In genomic region chr19:1106841-1107654, GRCh38 we compare ENCODE assay signal across 8 cellular contexts. TPM values are rescaled to one million over a fixed set of nuclear protein-coding genes. Genes with fewer than 3 reads are reported as not detected.
DNase-seq lines count a peak whose midpoint lies in the region; TF ChIP-seq lines count a peak whose summit lies in the region.

No MANE protein-coding gene starts in this region.

- H3K4me3 ChIP-seq in Karpas-422 (ENCODE audit: low read length) = peak overlapping the region; percentile 95; the same call in 1 of the 2 replicates
- no peak overlapping the region for H3K4me3 ChIP-seq in effector memory CD4-positive, alpha-beta T cell (ENCODE audit: insufficient read depth, low read depth, low read length, poor library complexity, severe bottlenecking)

- H3K27ac Mint-ChIP-seq in mesothelial cell of epicardium = no peak overlapping the region

- peak overlapping the region; percentile 38 for H3K4me3 Mint-ChIP-seq in mesothelial cell of epicardium

- peak overlapping the region; percentile 71 for H3K27ac ChIP-seq in Karpas-422 (ENCODE audit: low read length)
- H3K27ac ChIP-seq in effector memory CD4-positive, alpha-beta T cell (ENCODE audit: insufficient read depth, low read length, poor library complexity, severe bottlenecking) = no peak overlapping the region

- H3K79me2 ChIP-seq in Karpas-422 (ENCODE audit: low read length) = peaks cover 14% of the 10 kb centered on the region

- DNase-seq in Daoy (ENCODE audit: low read depth) (peak; percentile 71), Karpas-422 (peak; percentile 84), amniotic epithelial cell (ENCODE audit: low read depth) (peak; percentile 57), mesothelial cell of epicardium (ENCODE audit: low spot score in 2 of 2, unreplicated experiment in 2 of 2) (no peak), foreskin melanocyte (no peak), NCI-H1694 treated with DMSO at 0.1 percent for 48 hours (lab: John Stamatoyannopoulos, UW) (no peak), NCI-H1417 (lab: John Stamatoyannopoulos, UW) (no peak)
- DNase-seq in effector memory CD4-positive, alpha-beta T cell = no peak

- H3K27me3 Mint-ChIP-seq in mesothelial cell of epicardium (ENCODE audit: low read depth) = no peaks in the 10 kb centered on the region

- H3K9ac ChIP-seq in Karpas-422 (ENCODE audit: low read length) = peak overlapping the region; percentile 98

- no peaks in the 10 kb centered on the region for H3K27me3 ChIP-seq in Karpas-422 (ENCODE audit: low read length)
- no peaks in the 10 kb centered on the region for H3K27me3 ChIP-seq in effector memory CD4-positive, alpha-beta T cell (replicated peaks; ENCODE audit: control insufficient read depth, insufficient read depth, low read length, poor library complexity, severe bottlenecking)

- no peaks in the 10 kb centered on the region for H3K9me2 ChIP-seq in Karpas-422 (replicated peaks; ENCODE audit: insufficient read depth, low read length)

- H3K4me1 ChIP-seq in Karpas-422 (ENCODE audit: low read length) = peaks cover 43% of the 10 kb centered on the region
- H3K4me1 ChIP-seq in effector memory CD4-positive, alpha-beta T cell (ENCODE audit: control insufficient read depth, insufficient read depth, low read length, poor library complexity, severe bottlenecking) = peaks cover 19% of the 10 kb centered on the region

- H4K20me1 ChIP-seq in Karpas-422 (ENCODE audit: insufficient read depth, low read depth, low read length) = peaks cover 5% of the 10 kb centered on the region; the same call in 1 of the 2 replicates

- H2AFZ ChIP-seq in Karpas-422 (ENCODE audit: low read length) = no peak overlapping the region

- H3K9me3 Mint-ChIP-seq in mesothelial cell of epicardium = no peaks in the 10 kb centered on the region

- H3K9me3 ChIP-seq in Karpas-422 (ENCODE audit: low read length) = no peaks in the 10 kb centered on the region
- H3K9me3 ChIP-seq in effector memory CD4-positive, alpha-beta T cell (ENCODE audit: control insufficient read depth, low read length) = no peaks in the 10 kb centered on the region

- peak overlapping the region; percentile 91 for H3K4me2 ChIP-seq in Karpas-422 (ENCODE audit: low read depth, low read length, poor library complexity, severe bottlenecking)

- no peak for TF ChIP-seq CTCF in mesothelial cell of epicardium (IDR thresholded peaks at IDR 0.05; ENCODE audit: unreplicated experiment)

- no peaks in the 10 kb centered on the region for H3K36me3 Mint-ChIP-seq in mesothelial cell of epicardium

- peaks cover 21% of the 10 kb centered on the region for H3K4me1 Mint-ChIP-seq in mesothelial cell of epicardium

- no peaks in the 10 kb centered on the region for H3K36me3 ChIP-seq in Karpas-422 (ENCODE audit: insufficient read depth, low read length)
- peaks cover 51% of the 10 kb centered on the region for H3K36me3 ChIP-seq in effector memory CD4-positive, alpha-beta T cell (ENCODE audit: control insufficient read depth, insufficient read depth, low read length)

RNA-seq across cellular contexts. Expression of gene GPX4, which starts 3.3 kb away (rescaled TPM):
- 357 and 373 TPM in 2 replicates for total RNA-seq in Daoy (2014; rRNA removed; shearing (Covaris generic))
- total RNA-seq in Karpas-422 (2014; rRNA removed; shearing (Covaris generic); ENCODE audit: low replicate concordance) = 286 and 423 TPM in 2 replicates
- total RNA-seq in mesothelial cell of epicardium = 190 to 208 TPM (median 201 TPM) in 3 replicates

RNA-seq across cellular contexts. Expression of gene POLR2E, which starts 11.9 kb away (rescaled TPM):
- 124 and 148 TPM in 2 replicates for total RNA-seq in Daoy (2014; rRNA removed; shearing (Covaris generic))
- total RNA-seq in Karpas-422 (2014; rRNA removed; shearing (Covaris generic); ENCODE audit: low replicate concordance) = 117 and 222 TPM in 2 replicates
- total RNA-seq in mesothelial cell of epicardium = 137 to 145 TPM (median 143 TPM) in 3 replicates

RNA-seq across cellular contexts. Expression of gene ARHGAP45, which starts 40.1 kb away (rescaled TPM):
- total RNA-seq in Daoy (2014; rRNA removed; shearing (Covaris generic)) = 4.3 and 11.6 TPM in 2 replicates
- 31.5 and 114 TPM in 2 replicates for total RNA-seq in Karpas-422 (2014; rRNA removed; shearing (Covaris generic); ENCODE audit: low replicate concordance)
- 2.4 to 3.8 TPM (median 3.2 TPM) in 3 replicates for total RNA-seq in mesothelial cell of epicardium

Comparison
In these comparisons a context has a peak if more than half of its experiments do, and no peak if none do; other contexts are left out.
1. DNase-seq: peak in Daoy (single experiment), Karpas-422 (single experiment) and amniotic epithelial cell (single experiment); none in mesothelial cell of epicardium (0 of 2), effector memory CD4-positive, alpha-beta T cell (0 of 3), foreskin melanocyte (single experiment), NCI-H1694 treated with DMSO at 0.1 percent for 48 hours (single experiment) and NCI-H1417 (0 of 3).